Comparison of ENCODE assay signal across 8 cellular contexts in the genomic region with DNA sequence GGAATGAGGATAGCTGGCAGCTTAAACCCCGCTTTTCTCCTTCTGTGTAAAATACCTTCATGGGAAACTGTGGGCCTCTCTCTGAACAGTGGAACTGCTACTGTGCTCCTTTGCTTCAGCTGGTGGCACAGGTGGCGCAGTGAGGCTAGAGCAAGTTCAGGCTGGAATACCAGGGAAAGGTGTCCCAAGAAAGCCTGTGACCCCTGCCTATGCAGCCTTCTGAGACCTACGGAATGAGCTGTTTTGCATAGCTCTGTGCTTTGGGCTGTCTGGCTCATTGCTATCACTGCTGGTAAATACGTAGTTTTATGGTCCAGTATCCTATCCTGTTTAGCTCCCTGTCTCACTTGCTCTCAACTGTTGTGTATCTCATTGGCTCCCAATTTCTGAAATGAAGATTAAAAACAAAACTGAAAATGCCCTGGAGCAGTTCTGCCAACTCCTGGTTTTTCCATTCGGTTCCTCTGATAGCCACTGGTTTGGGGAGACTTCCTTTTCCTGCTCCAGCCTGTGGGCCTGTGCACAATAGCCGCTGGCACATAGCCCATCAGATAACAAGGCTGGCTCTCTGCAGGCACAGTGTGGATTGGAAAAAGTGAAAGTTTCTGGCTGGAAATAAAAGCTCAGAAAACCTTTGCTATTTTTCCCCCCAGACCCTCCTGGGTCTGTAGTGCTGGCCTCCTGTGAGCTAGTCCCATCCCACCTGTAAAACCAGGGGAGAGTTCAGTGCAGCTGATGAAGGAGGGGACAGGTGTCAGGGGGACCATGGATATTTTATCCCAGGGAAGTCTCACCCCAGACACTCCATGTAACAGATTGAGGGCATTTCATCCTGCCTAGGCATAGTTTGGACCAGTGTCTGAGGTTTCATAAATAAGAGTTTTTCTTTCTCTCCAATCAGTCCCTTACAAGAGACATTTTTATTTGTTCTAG. TPM values are rescaled to one million over a fixed set of nuclear protein-coding genes. Genes with fewer than 3 reads are reported as not detected.
DNase-seq lines count a peak whose midpoint lies in the region; ATAC-seq and TF ChIP-seq lines count a peak whose summit lies in the region.

No MANE protein-coding gene starts in this region.

- H2AFZ ChIP-seq in mammary epithelial cell (ENCODE audit: low read depth, low read length), result peak overlapping the region; percentile 7

- no peaks in the 10 kb centered on the region for H3K9me3 ChIP-seq in mammary epithelial cell (replicated peaks; ENCODE audit: insufficient read depth, low read length)
- H3K9me3 ChIP-seq in thoracic aorta, result no peaks in the 10 kb centered on the region

- peak; percentile 86 for ATAC-seq in thoracic aorta (ENCODE audit: insufficient number of reproducible peaks, low FRiP score, low read depth)

- H3K4me3 ChIP-seq in mammary epithelial cell (replicated peaks in 1 of 3; ENCODE audit: insufficient read depth in 1 of 3, low read depth in 2 of 3, low read length in 3 of 3) (no peak overlapping the region), thoracic aorta (peak overlapping the region; percentile 58)

- no peaks in the 10 kb centered on the region for H3K9me3 Mint-ChIP-seq in activated naive CD4-positive, alpha-beta T cell treated with anti-CD3 and anti-CD28 coated beads for 36 hours

- dilution Hi-C loops in mammary epithelial cell (cut with HindIII; ENCODE audit: low sequenced_read_pairs), result loop anchor here (5.0 kb wide), 1 partner anchor 36 kb away; no protein-coding TSS in a partner anchor

- H3K36me3 ChIP-seq in mammary epithelial cell (ENCODE audit: insufficient read depth, low read length) (no peaks in the 10 kb centered on the region), thoracic aorta (peaks cover 5% of the 10 kb centered on the region)

- peak overlapping the region; percentile 77 for H3K4me2 ChIP-seq in mammary epithelial cell (ENCODE audit: insufficient read depth, low read depth, low read length)

- no peak overlapping the region for H3K27ac Mint-ChIP-seq in activated naive CD4-positive, alpha-beta T cell treated with anti-CD3 and anti-CD28 coated beads for 36 hours

- CTCF ChIA-PET in mammary epithelial cell (lab: Charles Lee; ENCODE audit: low non-redundant PET), result interaction anchor here (0.6 to 0.7 kb wide), 2 partner anchors 197 to 226 kb away, joined by 3 read pairs; no protein-coding TSS in a partner anchor
- CTCF ChIA-PET in activated naive CD4-positive, alpha-beta T cell treated with anti-CD3 and anti-CD28 coated beads for 36 hours (lab: Charles Lee), result interaction anchor here (1.4 to 2.4 kb wide), 4 partner anchors 10 to 250 kb away, joined by 3 to 11 read pairs (median 7); no protein-coding TSS in a partner anchor

- no peaks in the 10 kb centered on the region for H4K20me1 ChIP-seq in mammary epithelial cell (ENCODE audit: insufficient read depth, low read length)

- no peak overlapping the region for H3K9ac ChIP-seq in mammary epithelial cell (ENCODE audit: insufficient read depth, low read length)

- no peaks in the 10 kb centered on the region for H3K79me2 ChIP-seq in mammary epithelial cell (ENCODE audit: insufficient read depth, low read length)

- intact Hi-C loops in mammary epithelial cell (cut with micrococcal nuclease), result no loop called here
- intact Hi-C loops in activated naive CD4-positive, alpha-beta T cell treated with anti-CD3 and anti-CD28 coated beads for 36 hours (cut with micrococcal nuclease), result no loop called here

- whole genome bisulfite sequencing in mammary epithelial cell (ENCODE audit: low coverage, missing lambda C conversion rate), result 33% methylated on average over 6 of the region's 6 CpGs

- H3K4me1 Mint-ChIP-seq in activated naive CD4-positive, alpha-beta T cell treated with anti-CD3 and anti-CD28 coated beads for 36 hours (ENCODE audit: low read depth), result peaks cover 8% of the 10 kb centered on the region

- peak; percentile 36 for DNase-seq in CD1c-positive myeloid dendritic cell (ENCODE audit: extremely low spot score)
- DNase-seq in NCI-H1105 (lab: John Stamatoyannopoulos, UW), result peak; percentile 59
- DNase-seq in mammary epithelial cell, result peak; percentile 80
- DNase-seq in thoracic aorta (ENCODE audit: low spot score), result peak; percentile 67
- no peak for DNase-seq in RPMI8226
- DNase-seq in activated naive CD4-positive, alpha-beta T cell treated with anti-CD3 and anti-CD28 coated beads for 36 hours, result no peak
- DNase-seq in COLO668 (lab: John Stamatoyannopoulos, UW; ENCODE audit: unreplicated experiment), result no peak

- peaks cover 13% of the 10 kb centered on the region for H3K4me1 ChIP-seq in mammary epithelial cell (ENCODE audit: insufficient read depth, low read length)
- peaks cover 16 to 39% of the 10 kb centered on the region in 2 donors for H3K4me1 ChIP-seq in thoracic aorta (ENCODE audit: control insufficient read depth in 1 of 2, low read depth in 2 of 2)

- in situ Hi-C loops in mammary epithelial cell (cut with MboI; ENCODE audit: low sequenced_read_pairs in 2 of 2), result no loop called here

- no TSS peak for BruUV-seq in mammary epithelial cell (replicated peaks; lab: Mats Ljungman, UMichigan)

- H3K36me3 Mint-ChIP-seq in activated naive CD4-positive, alpha-beta T cell treated with anti-CD3 and anti-CD28 coated beads for 36 hours (ENCODE audit: low read depth), result peaks cover under 1% of the 10 kb centered on the region

- TF ChIP-seq CTCF in mammary epithelial cell (conservative IDR thresholded peaks at IDR 0.05 in 1 of 2, IDR thresholded peaks at IDR 0.05 in 1 of 2; ENCODE audit: extremely low read depth in 1 of 2, insufficient read depth in 1 of 2, low read depth in 1 of 2, low read length in 2 of 2) (no peak), thoracic aorta (IDR thresholded peaks at IDR 0.05) (no peak)

- no peaks in the 10 kb centered on the region for H3K27me3 Mint-ChIP-seq in activated naive CD4-positive, alpha-beta T cell treated with anti-CD3 and anti-CD28 coated beads for 36 hours (ENCODE audit: low read depth)

- no peak overlapping the region for H3K27ac ChIP-seq in mammary epithelial cell (ENCODE audit: insufficient read depth, low read depth, low read length)
- peak overlapping the region; percentile 23 for H3K27ac ChIP-seq in layer of hippocampus (ENCODE audit: low read depth, low read length)
- H3K27ac ChIP-seq in thoracic aorta, result peak overlapping the region; percentile 86 to 88

- H3K27me3 ChIP-seq in mammary epithelial cell (ENCODE audit: insufficient read depth, low read length) (no peaks in the 10 kb centered on the region), layer of hippocampus (ENCODE audit: control insufficient read depth, insufficient read depth, low read length) (no peaks in the 10 kb centered on the region), thoracic aorta (replicated peaks; ENCODE audit: insufficient read depth) (no peaks in the 10 kb centered on the region)

- H3K4me3 Mint-ChIP-seq in activated naive CD4-positive, alpha-beta T cell treated with anti-CD3 and anti-CD28 coated beads for 36 hours, result no peak overlapping the region

RNA-seq across cellular contexts. Expression of a gene that starts 24.1 kb away (rescaled TPM):
- total RNA-seq in mammary epithelial cell (1 to 10 TPM in 1 of 2 donors, under 1 TPM in 1; 0.87 to 1.3 TPM), thoracic aorta (10 to 100 TPM; 26.2 to 29.6 TPM)
- 0.57 TPM for polyA plus RNA-seq in mammary epithelial cell
- polyA minus RNA-seq in mammary epithelial cell, result not detected
- 100 to 1,000 TPM; 121 TPM for total RNA-seq in activated naive CD4-positive, alpha-beta T cell treated with anti-CD3 and anti-CD28 coated beads for 36 hours

RNA-seq across cellular contexts. Expression of a gene that starts 53.7 kb away (rescaled TPM):
- 10 to 100 TPM; 19.5 to 21.8 TPM for total RNA-seq in mammary epithelial cell
- 12.6 TPM for polyA plus RNA-seq in mammary epithelial cell
- 50.4 TPM for polyA minus RNA-seq in mammary epithelial cell
- total RNA-seq in thoracic aorta, result 100 to 1,000 TPM in 1 of 2 donors, 10 to 100 TPM in 1; 85.3 to 102 TPM
- total RNA-seq in activated naive CD4-positive, alpha-beta T cell treated with anti-CD3 and anti-CD28 coated beads for 36 hours, result 10 to 100 TPM; 28.8 to 29.6 TPM

Comparison
In these comparisons a context has a peak if more than half of its experiments do, and no peak if none do; other contexts are left out.
1. DNase-seq: peak in CD1c-positive myeloid dendritic cell (single experiment), NCI-H1105 (single experiment), mammary epithelial cell (single experiment) and thoracic aorta (single experiment); none in RPMI8226 (single experiment), activated naive CD4-positive, alpha-beta T cell treated with anti-CD3 and anti-CD28 coated beads for 36 hours (single experiment) and COLO668 (single experiment).
2. RNA of a gene that starts 24.1 kb away (total RNA-seq): 121 TPM in activated naive CD4-positive, alpha-beta T cell treated with anti-CD3 and anti-CD28 coated beads for 36 hours and 26.2 to 29.6 TPM in thoracic aorta; 0.87 to 1.3 TPM in mammary epithelial cell; every median in the first group is over 10 times any median in the second.